In the genomic region with DNA sequence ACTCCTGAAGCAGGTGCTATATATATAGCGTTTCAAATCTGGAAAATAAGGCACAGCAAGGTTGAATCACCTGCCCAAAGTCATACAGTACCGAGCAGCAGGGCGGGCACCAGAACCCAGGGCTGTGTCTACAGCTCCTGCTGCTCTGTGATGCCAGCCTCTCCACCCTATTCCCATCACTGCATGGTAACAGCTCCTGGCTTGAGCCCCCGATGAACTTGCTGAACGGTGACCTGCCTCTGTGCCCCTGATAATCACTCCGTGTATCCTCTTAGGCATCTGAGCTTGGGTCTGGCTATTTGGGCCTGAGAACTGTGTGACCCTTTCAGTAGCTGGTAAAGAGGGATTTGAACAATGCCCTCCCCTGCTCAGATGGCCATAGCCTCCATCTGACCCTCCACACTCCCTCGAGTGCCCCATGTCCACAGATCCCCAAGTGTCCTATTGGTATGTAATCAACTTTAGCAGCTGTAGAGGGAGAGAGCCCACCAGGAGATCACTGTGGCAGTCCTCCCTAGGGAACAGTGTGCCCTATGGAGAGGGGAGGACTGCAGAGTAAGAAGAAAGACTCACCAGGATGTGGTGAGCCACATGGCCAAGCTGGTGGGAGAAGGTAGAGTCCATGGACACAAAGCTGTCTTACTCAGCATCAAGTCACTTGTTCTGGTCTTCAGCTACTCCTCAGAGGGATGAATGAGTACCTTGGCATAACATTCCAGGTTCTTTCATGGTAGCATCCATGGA, we compare ENCODE assay signal across 11 cellular contexts. TPM values are rescaled to one million over a fixed set of nuclear protein-coding genes. Genes with fewer than 3 reads are reported as not detected.
A peak's percentile ranks its signal among the peaks of the same experiment; 100 is the strongest.
DNase-seq lines count a peak whose midpoint lies in the region; ATAC-seq and TF ChIP-seq lines count a peak whose summit lies in the region.
"Had no signal": no experiment of that assay in that cellular context is flagged by ENCODE, and none has a peak within 500 bp of the region (broad histone marks: within the 10 kb centered on the region; RNA-seq: fewer than 3 reads in every experiment).

No MANE protein-coding gene starts in this region.

- no peak for DNase-seq in activated naive CD8-positive, alpha-beta T cell treated with anti-CD3 and anti-CD28 coated beads, Interleukin-2, amount 50 U/mL, for 24 hours
- DNase-seq in RWPE2 (ENCODE audit: low spot score) (no peak), fibroblast of lung (ENCODE audit: low read depth in 2 of 2) (peak in 1 of 2 donors; percentile 68), substantia nigra (lab: John Stamatoyannopoulos, UW) (no peak), glomerular visceral epithelial cell (ENCODE audit: extremely low spot score) (no peak), LoVo (ENCODE audit: low spot score) (no peak), GM03348 (ENCODE audit: low spot score) (no peak)
- DNase-seq: KG1; naive thymus-derived CD4-positive, alpha-beta T cell; NCI-H2171 had no signal

- H3K4me1 ChIP-seq in RWPE2 (ENCODE audit: insufficient read depth, poor library complexity, severe bottlenecking) (peaks cover 8% of the 10 kb centered on the region), fibroblast of lung (ENCODE audit: control insufficient read depth, extremely low read depth, insufficient read depth, low read length) (peaks cover 38% of the 10 kb centered on the region)

- H3K27me3 ChIP-seq in RWPE2 (ENCODE audit: insufficient read depth, poor library complexity, severe bottlenecking) (no peaks in the 10 kb centered on the region), fibroblast of lung (ENCODE audit: control insufficient read depth, insufficient read depth, low read length) (no peaks in the 10 kb centered on the region)

- no peak overlapping the region for H3K27ac Mint-ChIP-seq in activated naive CD8-positive, alpha-beta T cell
- H3K27ac Mint-ChIP-seq in activated naive CD8-positive, alpha-beta T cell treated with anti-CD3 and anti-CD28 coated beads, Interleukin-2, amount 50 U/mL, for 24 hours: no peak overlapping the region
- H3K27ac Mint-ChIP-seq: naive thymus-derived CD4-positive, alpha-beta T cell had no signal

- H3K4me2 ChIP-seq in fibroblast of lung (ENCODE audit: extremely low read depth, insufficient read depth, low read length): peak overlapping the region; percentile 90

- H3K36me3 ChIP-seq in RWPE2 (ENCODE audit: low read depth): no peaks in the 10 kb centered on the region
- H3K36me3 ChIP-seq in fibroblast of lung (ENCODE audit: control insufficient read depth, insufficient read depth, low read length): peaks cover 4% of the 10 kb centered on the region

- no peak overlapping the region for H3K9ac ChIP-seq in fibroblast of lung (ENCODE audit: insufficient read depth, low read length)

- no peak for ATAC-seq in activated naive CD8-positive, alpha-beta T cell treated with anti-CD3 and anti-CD28 coated beads, Interleukin-2, amount 50 U/mL, for 24 hours
- ATAC-seq in RWPE2 (ENCODE audit: low read depth): no peak

- no peaks in the 10 kb centered on the region for H3K9me3 ChIP-seq in RWPE2 (ENCODE audit: severe bottlenecking)
- H3K9me3 ChIP-seq in fibroblast of lung (ENCODE audit: control insufficient read depth, insufficient read depth, low read depth, low read length): no peaks in the 10 kb centered on the region

- no peak overlapping the region for H3K4me3 ChIP-seq in RWPE2 (ENCODE audit: severe bottlenecking)
- H3K4me3 ChIP-seq in fibroblast of lung (replicated peaks in 1 of 4; ENCODE audit: control extremely low read depth in 1 of 4, insufficient read depth in 1 of 4, low read depth in 3 of 4, low read length in 4 of 4): peak overlapping the region in 3 of 4 experiments; percentile 84 to 91 (median 86)

- TF ChIP-seq CTCF in RWPE2 (IDR thresholded peaks at IDR 0.05; ENCODE audit: poor library complexity, severe bottlenecking): no peak
- TF ChIP-seq CTCF in fibroblast of lung (conservative IDR thresholded peaks at IDR 0.05 in 1 of 2, IDR thresholded peaks at IDR 0.05 in 1 of 2; ENCODE audit: low read depth in 1 of 2, low read length in 2 of 2): no peak

- no peaks in the 10 kb centered on the region for H3K9me3 Mint-ChIP-seq in activated naive CD8-positive, alpha-beta T cell (ENCODE audit: low read depth)
- H3K9me3 Mint-ChIP-seq in activated naive CD8-positive, alpha-beta T cell treated with anti-CD3 and anti-CD28 coated beads, Interleukin-2, amount 50 U/mL, for 24 hours: no peaks in the 10 kb centered on the region
- H3K9me3 Mint-ChIP-seq: naive thymus-derived CD4-positive, alpha-beta T cell had no signal

- peaks cover 46% of the 10 kb centered on the region for H3K79me2 ChIP-seq in fibroblast of lung (ENCODE audit: control insufficient read depth, insufficient read depth, low read length)

- no peak overlapping the region for H2AFZ ChIP-seq in fibroblast of lung (ENCODE audit: low read length)

- H4K20me1 ChIP-seq in fibroblast of lung (ENCODE audit: control insufficient read depth, extremely low read depth, insufficient read depth, low read length): no peaks in the 10 kb centered on the region

- peaks cover 7% of the 10 kb centered on the region for H3K4me1 Mint-ChIP-seq in activated naive CD8-positive, alpha-beta T cell (ENCODE audit: low read depth)
- H3K4me1 Mint-ChIP-seq in activated naive CD8-positive, alpha-beta T cell treated with anti-CD3 and anti-CD28 coated beads, Interleukin-2, amount 50 U/mL, for 24 hours: no peaks in the 10 kb centered on the region

- no peaks in the 10 kb centered on the region for H3K36me3 Mint-ChIP-seq in activated naive CD8-positive, alpha-beta T cell
- H3K36me3 Mint-ChIP-seq in activated naive CD8-positive, alpha-beta T cell treated with anti-CD3 and anti-CD28 coated beads, Interleukin-2, amount 50 U/mL, for 24 hours (ENCODE audit: low read depth): no peaks in the 10 kb centered on the region
- H3K36me3 Mint-ChIP-seq: naive thymus-derived CD4-positive, alpha-beta T cell had no signal

- peaks cover 21% of the 10 kb centered on the region for H3K27me3 Mint-ChIP-seq in activated naive CD8-positive, alpha-beta T cell
- H3K27me3 Mint-ChIP-seq in activated naive CD8-positive, alpha-beta T cell treated with anti-CD3 and anti-CD28 coated beads, Interleukin-2, amount 50 U/mL, for 24 hours: peaks cover 36% of the 10 kb centered on the region

- peak overlapping the region; percentile 51 for H3K4me3 Mint-ChIP-seq in activated naive CD8-positive, alpha-beta T cell
- no peak overlapping the region for H3K4me3 Mint-ChIP-seq in activated naive CD8-positive, alpha-beta T cell treated with anti-CD3 and anti-CD28 coated beads, Interleukin-2, amount 50 U/mL, for 24 hours

- H3K27ac ChIP-seq in RWPE2 (ENCODE audit: poor library complexity, severe bottlenecking) (peak overlapping the region; percentile 16), fibroblast of lung (ENCODE audit: insufficient read depth, low read length) (peak overlapping the region; percentile 78), substantia nigra (ENCODE audit: low read depth, low read length, poor library complexity, severe bottlenecking) (peak overlapping the region; percentile 94)

RNA-seq across cellular contexts. Expression of a gene that starts 1.1 kb away (rescaled TPM):
- total RNA-seq in fibroblast of lung: 21.3 and 75.5 TPM in 2 replicates
- 10.4 and 21.2 TPM in 2 replicates for polyA plus RNA-seq in fibroblast of lung
- 18.2 and 48.9 TPM in 2 replicates for polyA plus RNA-seq in fibroblast of lung (2012)
- 14.3 and 15.6 TPM in 2 replicates for polyA minus RNA-seq in fibroblast of lung (ENCODE audit: low replicate concordance)
- polyA plus RNA-seq: naive thymus-derived CD4-positive, alpha-beta T cell had no signal

Comparison
In these comparisons a context has a peak if more than half of its experiments do, and no peak if none do; other contexts are left out.
1. H3K27ac ChIP-seq: peak in every context shown above with its lines; median percentile 94 in substantia nigra; 78 in fibroblast of lung; 16 in RWPE2.